In genomic region chr17:42463976-42464400, GRCh38 we compare ENCODE assay signal across 20 cellular contexts. TPM values are rescaled to one million over a fixed set of nuclear protein-coding genes. Genes with fewer than 3 reads are reported as not detected.
DNase-seq lines count a peak whose midpoint lies in the region; ATAC-seq, FAIRE-seq and TF ChIP-seq lines count a peak whose summit lies in the region.
"Had no signal": no experiment of that assay in that cellular context is flagged by ENCODE, and none has a peak within 500 bp of the region (broad histone marks: within the 10 kb centered on the region; RNA-seq: fewer than 3 reads in every experiment).

No MANE protein-coding gene starts in this region.

- H3K36me3 Mint-ChIP-seq in progenitor cell of endocrine pancreas (ENCODE audit: insufficient read depth) = peaks cover 10% of the 10 kb centered on the region

- no peak for TF ChIP-seq EP300 in gastroesophageal sphincter (IDR thresholded peaks at IDR 0.05)

- H3K27me3 ChIP-seq in gastroesophageal sphincter = no peaks in the 10 kb centered on the region
- H3K27me3 ChIP-seq: SJSA1 had no signal

- peak; percentile 56 for DNase-seq in Caki2 (ENCODE audit: low read depth)
- DNase-seq in RCC 7860 (ENCODE audit: low spot score) = peak; percentile 54
- no peak for DNase-seq in left colon
- DNase-seq in progenitor cell of endocrine pancreas (ENCODE audit: low spot score, unreplicated experiment) = no peak
- no peak for DNase-seq in NCI-H1694 (lab: John Stamatoyannopoulos, UW)
- no peak for DNase-seq in H54 (ENCODE audit: insufficient read length, low spot score)
- no peak for DNase-seq in cortex of kidney (lab: John Stamatoyannopoulos, UW)
- DNase-seq: DMS79; GOT3; NCI-H146; NCI-H2107; NCI-H226; NCI-H526 treated with DMSO at 0.1 percent for 48 hours; NK-92 treated with Interleukin-12 subunit alpha and Interleukin-12 subunit beta, amount 100 ng/mL, for 24 hours; OCI-M1 had no signal

- FAIRE-seq in RCC 7860 (lab: Jason Lieb, UNC) = peak; percentile 89
- FAIRE-seq in H54 (lab: Jason Lieb, UNC) = no peak
- FAIRE-seq: A204.1 had no signal

- intact Hi-C loops in left colon (cut with DNase I, micrococcal nuclease) = no loop called here

- peaks cover 8 to 42% (median 9%) of the 10 kb centered on the region in 3 donors for H3K4me1 ChIP-seq in gastroesophageal sphincter

- 55 to 62% methylated on average over 4 of the region's 4 CpGs for WGBS in gastroesophageal sphincter (ENCODE audit: low coverage in 1 of 2), 2 donors

- H3K9me3 ChIP-seq in gastroesophageal sphincter = no peaks in the 10 kb centered on the region
- H3K9me3 ChIP-seq: SJSA1 had no signal

- ATAC-seq in left colon = peak; percentile 77
- ATAC-seq in gastroesophageal sphincter = no peak

- peak overlapping the region; percentile 86 for H3K27ac Mint-ChIP-seq in progenitor cell of endocrine pancreas
- H3K27ac Mint-ChIP-seq: CD14-positive monocyte, IgD-negative memory B cell had no signal

- in situ Hi-C loops in Caki2 (cut with HindIII; ENCODE audit: low pct_unique_long_range_greater_than_20kb, low sequenced_read_pairs) = no loop called here

- no peak overlapping the region for H3K4me3 ChIP-seq in gastroesophageal sphincter
- H3K4me3 ChIP-seq: SJSA1 had no signal

- H3K36me3 ChIP-seq in gastroesophageal sphincter = peaks cover 0 to 80% of the 10 kb centered on the region in 2 donors

- no peak overlapping the region for H3K27ac ChIP-seq in gastroesophageal sphincter
- H3K27ac ChIP-seq: SJSA1 had no signal

- TF ChIP-seq POLR2A in gastroesophageal sphincter (IDR thresholded peaks at IDR 0.05) (no peak), H54 (IDR thresholded peaks at IDR 0.05; ENCODE audit: low read depth, low read length) (no peak)

- H3K27me3 Mint-ChIP-seq in progenitor cell of endocrine pancreas = no peaks in the 10 kb centered on the region
- H3K27me3 Mint-ChIP-seq: IgD-negative memory B cell had no signal

- TF ChIP-seq CTCF in progenitor cell of endocrine pancreas (IDR thresholded peaks at IDR 0.05; ENCODE audit: unreplicated experiment) = no peak
- no peak for TF ChIP-seq CTCF in gastroesophageal sphincter (IDR thresholded peaks at IDR 0.05)

- no peaks in the 10 kb centered on the region for H3K9me3 Mint-ChIP-seq in progenitor cell of endocrine pancreas (ENCODE audit: low read depth)
- H3K9me3 Mint-ChIP-seq: IgD-negative memory B cell had no signal

- H3K4me1 Mint-ChIP-seq in progenitor cell of endocrine pancreas (ENCODE audit: low read depth) = peaks cover 45% of the 10 kb centered on the region

- no peak overlapping the region for H3K4me3 Mint-ChIP-seq in progenitor cell of endocrine pancreas (ENCODE audit: low read depth)
- H3K4me3 Mint-ChIP-seq: CD14-positive monocyte had no signal

RNA-seq across cellular contexts. Expression of gene ATP6V0A1, which starts 5.3 kb away (rescaled TPM):
- 42.0 and 49.6 TPM in 2 replicates for total RNA-seq in Caki2 (2014; rRNA removed; shearing (Covaris generic); ENCODE audit: low replicate concordance)
- 10 to 100 TPM; 92.6 to 96.2 TPM for total RNA-seq in left colon
- 86.3 and 90.5 TPM in 2 replicates for total RNA-seq in progenitor cell of endocrine pancreas
- 10 to 100 TPM; 47.5 to 84.5 (median 65.4) TPM for total RNA-seq in gastroesophageal sphincter

RNA-seq across cellular contexts. Expression of gene CAVIN1, which starts 40.9 kb away (rescaled TPM):
- total RNA-seq in Caki2 (2014; rRNA removed; shearing (Covaris generic); ENCODE audit: low replicate concordance) = 287 and 330 TPM in 2 replicates
- total RNA-seq in left colon = 10 to 100 TPM; 21.9 to 62.0 TPM
- 1.1 and 1.8 TPM in 2 replicates for total RNA-seq in progenitor cell of endocrine pancreas
- 1,000 to 10,000 TPM in 2 of 4 donors, 100 to 1,000 TPM in 2; 615 to 1,266 (median 897) TPM for total RNA-seq in gastroesophageal sphincter

Comparison
In these comparisons a context has a peak if more than half of its experiments do, and no peak if none do; other contexts are left out.
1. DNase-seq: peak in Caki2 (single experiment) and RCC 7860 (single experiment); none in left colon (0 of 2), progenitor cell of endocrine pancreas (single experiment), NCI-H1694 (single experiment), H54 (single experiment) and cortex of kidney (single experiment).